In the genomic region with DNA sequence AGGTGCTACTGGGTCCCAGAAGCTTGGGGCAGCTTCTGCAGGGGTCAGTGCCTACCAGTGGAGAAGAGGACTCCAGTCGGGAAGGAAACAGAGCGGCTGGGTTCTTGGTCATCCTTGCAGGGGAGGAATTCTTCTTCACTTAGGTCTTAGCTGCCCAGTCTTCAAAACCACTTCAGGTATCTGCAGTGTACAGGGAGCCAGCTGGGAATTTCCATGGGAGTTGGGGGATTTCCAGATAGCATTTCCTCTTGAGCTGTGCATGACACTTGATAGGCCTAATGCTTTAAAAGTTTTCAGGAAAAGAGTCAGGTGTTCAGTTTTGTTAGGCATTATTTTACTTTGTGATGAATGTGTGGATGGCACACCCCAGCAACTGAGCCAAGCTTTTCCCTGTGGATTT, we compare ENCODE assay signal across 25 cellular contexts. TPM values are rescaled to one million over a fixed set of nuclear protein-coding genes. Genes with fewer than 3 reads are reported as not detected.
"Had no signal": no experiment of that assay in that cellular context is flagged by ENCODE, and none has a peak within 500 bp of the region (broad histone marks: within the 10 kb centered on the region; RNA-seq: fewer than 3 reads in every experiment).

No MANE protein-coding gene starts in this region.

- DNase-seq: activated CD4-positive, alpha-beta memory T cell treated with anti-CD3 and anti-CD28 coated beads, Interleukin-2, amount 10 ng/mL, durations not matched to agents 7 days and 5 days; activated CD4-positive, alpha-beta T cell treated with anti-CD3 and anti-CD28 coated beads for 48 hours; activated CD4-positive, CD25-positive, alpha-beta regulatory T cell; activated effector memory CD4-positive, alpha-beta T cell treated with Interleukin-2 at 50 U/mL for 16 hours; activated naive CD4-positive, alpha-beta T cell treated with anti-CD3 and anti-CD28 coated beads, Interleukin-2, amount 10 ng/mL, durations not matched to agents 7 days and 5 days; activated T-cell treated with anti-CD3 and anti-CD28 coated beads, Interleukin-2, amount 50 U/mL, for 24 hours; aorta; foreskin fibroblast; hypothalamus; left ventricle myocardium superior; stimulated activated CD4-positive, alpha-beta T cell treated with anti-CD3 and anti-CD28 coated beads, Interleukin-4, amount 100 ng/mL, for 1 hour; T-helper 1 cell; T-helper 9 cell; thyroid gland had no signal

- ATAC-seq: left ventricle myocardium superior; natural killer cell treated with Interleukin-12 subunit alpha and Interleukin-12 subunit beta and Interleukin-15 and Interleukin-18, amount 100 ng/mL, for 72 hours; stimulated activated effector memory CD8-positive, alpha-beta T cell treated with anti-CD3 and anti-CD28 coated beads, Interleukin-12 subunit alpha, Interleukin-12 subunit beta, amount 100 ng/mL, for 72 hours had no signal

- H3K36me3 Mint-ChIP-seq: stimulated activated effector memory CD8-positive, alpha-beta T cell treated with anti-CD3 and anti-CD28 coated beads, Interleukin-12 subunit alpha, Interleukin-12 subunit beta, amount 100 ng/mL, for 72 hours had no signal

- H3K9ac ChIP-seq: parathyroid adenoma had no signal

- H3K9me3 ChIP-seq: neutrophil, right lobe of liver, thyroid gland had no signal

- H3K4me3 Mint-ChIP-seq: activated CD4-positive, alpha-beta memory T cell treated with anti-CD3 and anti-CD28 coated beads, Interleukin-2, amount 10 ng/mL, durations not matched to agents 7 days and 5 days; activated naive CD4-positive, alpha-beta T cell treated with anti-CD3 and anti-CD28 coated beads, Interleukin-2, amount 10 ng/mL, durations not matched to agents 7 days and 5 days; activated T-cell treated with anti-CD3 and anti-CD28 coated beads, Interleukin-2, amount 50 U/mL, for 24 hours; dendritic cell treated with granulocyte-macrophage colony-stimulating factor and Interleukin-4, amounts not matched to agents 40 ng/mL and 50 ng/mL, for 4 days; memory B cell; stimulated activated effector memory CD8-positive, alpha-beta T cell treated with anti-CD3 and anti-CD28 coated beads, Interleukin-12 subunit alpha, Interleukin-12 subunit beta, amount 100 ng/mL, for 72 hours had no signal

- H3K27ac ChIP-seq: epithelial cell of prostate, neutrophil, right lobe of liver, thyroid gland had no signal

- H3K27ac Mint-ChIP-seq: activated CD4-positive, alpha-beta memory T cell treated with anti-CD3 and anti-CD28 coated beads, Interleukin-2, amount 10 ng/mL, durations not matched to agents 7 days and 5 days; activated naive CD4-positive, alpha-beta T cell treated with anti-CD3 and anti-CD28 coated beads, Interleukin-2, amount 10 ng/mL, durations not matched to agents 7 days and 5 days; activated T-cell treated with anti-CD3 and anti-CD28 coated beads, Interleukin-2, amount 50 U/mL, for 24 hours had no signal

- H3K27me3 Mint-ChIP-seq: activated CD4-positive, alpha-beta memory T cell treated with anti-CD3 and anti-CD28 coated beads, Interleukin-2, amount 10 ng/mL, durations not matched to agents 7 days and 5 days; activated naive CD4-positive, alpha-beta T cell treated with anti-CD3 and anti-CD28 coated beads, Interleukin-2, amount 10 ng/mL, durations not matched to agents 7 days and 5 days; activated T-cell treated with anti-CD3 and anti-CD28 coated beads, Interleukin-2, amount 50 U/mL, for 24 hours; dendritic cell treated with granulocyte-macrophage colony-stimulating factor and Interleukin-4, amounts not matched to agents 40 ng/mL and 50 ng/mL, for 4 days; memory B cell; natural killer cell treated with Interleukin-12 subunit alpha and Interleukin-12 subunit beta and Interleukin-15 and Interleukin-18, amount 100 ng/mL, for 72 hours had no signal

- H3K79me2 ChIP-seq: parathyroid adenoma had no signal

- FAIRE-seq: bronchial epithelial cell, keratinocyte had no signal

- H3K27me3 ChIP-seq: neutrophil, right lobe of liver, thyroid gland had no signal

- H3K4me2 ChIP-seq: smooth muscle cell had no signal

- H3K4me1 ChIP-seq: thyroid gland had no signal

RNA-seq across cellular contexts. Expression of gene ENPP6, which starts 58.1 kb away (rescaled TPM):
- total RNA-seq: bronchial epithelial cell, left ventricle myocardium superior, smooth muscle cell had no signal
- polyA plus RNA-seq: keratinocyte, smooth muscle cell had no signal
